28 cellular contexts compared by ENCODE assay signal in genomic region chr10:4170181-4170580, GRCh38.
"Had no signal": no experiment of that assay in that cellular context is flagged by ENCODE, and none has a peak within 500 bp of the region (broad histone marks: within the 10 kb centered on the region; RNA-seq: fewer than 3 reads in every experiment).

No MANE protein-coding gene starts in this region.

- H3K9me3 Mint-ChIP-seq: activated naive CD4-positive, alpha-beta T cell treated with anti-CD3 and anti-CD28 coated beads, Interleukin-2, amount 50 U/mL, for 24 hours had no signal

- H3K27me3 Mint-ChIP-seq: activated B cell treated with CpG ODN at 0.5 μM for 24 hours; activated CD4-positive, alpha-beta T cell treated with anti-CD3 and anti-CD28 coated beads, Interleukin-2, amount 10 ng/mL, durations not matched to agents 24 days and 14 days; activated CD8-positive, alpha-beta memory T cell treated with anti-CD3 and anti-CD28 coated beads, Interleukin-2, amount 10 ng/mL, durations not matched to agents 7 days and 5 days; activated naive CD4-positive, alpha-beta T cell treated with anti-CD3 and anti-CD28 coated beads, Interleukin-2, amount 50 U/mL, for 24 hours; activated T-cell treated with anti-CD3 and anti-CD28 coated beads, Interleukin-2, amount 50 U/mL, for 24 hours had no signal

- H3K4me3 ChIP-seq: K562, SK-N-MC had no signal

- FAIRE-seq: astrocyte, K562, TTC549 had no signal

- ATAC-seq: activated CD8-positive, alpha-beta memory T cell treated with anti-CD3 and anti-CD28 coated beads, Interleukin-2, amount 10 ng/mL, durations not matched to agents 7 days and 5 days; K562; T-cell had no signal

- H3K4me3 Mint-ChIP-seq: activated B cell treated with CpG ODN at 0.5 μM for 24 hours; activated CD4-positive, alpha-beta T cell treated with anti-CD3 and anti-CD28 coated beads, Interleukin-2, amount 10 ng/mL, durations not matched to agents 24 days and 14 days; activated CD8-positive, alpha-beta memory T cell treated with anti-CD3 and anti-CD28 coated beads, Interleukin-2, amount 10 ng/mL, durations not matched to agents 7 days and 5 days; activated naive CD4-positive, alpha-beta T cell treated with anti-CD3 and anti-CD28 coated beads, Interleukin-2, amount 50 U/mL, for 24 hours; activated T-cell treated with anti-CD3 and anti-CD28 coated beads, Interleukin-2, amount 50 U/mL, for 24 hours; activated T-helper 1 cell treated with anti-CD3 and anti-CD28 coated beads, Interleukin-12 subunit alpha, Interleukin-12 subunit beta, Interleukin-2, Interleukin-4 antibody, amounts not matched to agents 30 ng/mL and 10 ng/mL and 1 ng/mL, durations not matched to agents 14 hours and 24 hours and 36 hours; brain; T-cell had no signal

- H3K36me3 Mint-ChIP-seq: activated naive CD4-positive, alpha-beta T cell treated with anti-CD3 and anti-CD28 coated beads, Interleukin-2, amount 50 U/mL, for 24 hours had no signal

- H3K27ac Mint-ChIP-seq: activated B cell treated with CpG ODN at 0.5 μM for 24 hours; activated CD4-positive, alpha-beta T cell treated with anti-CD3 and anti-CD28 coated beads, Interleukin-2, amount 10 ng/mL, durations not matched to agents 24 days and 14 days; activated CD8-positive, alpha-beta memory T cell treated with anti-CD3 and anti-CD28 coated beads, Interleukin-2, amount 10 ng/mL, durations not matched to agents 7 days and 5 days; activated naive CD4-positive, alpha-beta T cell treated with anti-CD3 and anti-CD28 coated beads, Interleukin-2, amount 50 U/mL, for 24 hours; activated T-cell treated with anti-CD3 and anti-CD28 coated beads, Interleukin-2, amount 50 U/mL, for 24 hours; activated T-helper 1 cell treated with anti-CD3 and anti-CD28 coated beads, Interleukin-12 subunit alpha, Interleukin-12 subunit beta, Interleukin-2, Interleukin-4 antibody, amounts not matched to agents 30 ng/mL and 10 ng/mL and 1 ng/mL, durations not matched to agents 14 hours and 24 hours and 36 hours; brain; T-cell had no signal

- H3K4me1 Mint-ChIP-seq: activated CD4-positive, alpha-beta T cell treated with anti-CD3 and anti-CD28 coated beads, Interleukin-2, amount 10 ng/mL, durations not matched to agents 24 days and 14 days; activated CD8-positive, alpha-beta memory T cell treated with anti-CD3 and anti-CD28 coated beads, Interleukin-2, amount 10 ng/mL, durations not matched to agents 7 days and 5 days; activated naive CD4-positive, alpha-beta T cell treated with anti-CD3 and anti-CD28 coated beads, Interleukin-2, amount 50 U/mL, for 24 hours; T-cell had no signal

- H3K27ac ChIP-seq: SK-N-MC had no signal

- DNase-seq: activated B cell treated with CpG ODN at 0.5 μM for 24 hours; activated CD4-positive, alpha-beta T cell treated with anti-CD3 and anti-CD28 coated beads for 1 hour; activated CD4-positive, alpha-beta T cell treated with anti-CD3 and anti-CD28 coated beads, Interleukin-2, amount 10 ng/mL, durations not matched to agents 24 days and 14 days; activated CD4-positive, alpha-beta T cell treated with anti-CD3 and anti-CD28 coated beads, Interleukin-2, amount 50 U/mL, for 48 hours; activated CD8-positive, alpha-beta memory T cell treated with anti-CD3 and anti-CD28 coated beads, Interleukin-2, amount 10 ng/mL, durations not matched to agents 7 days and 5 days; activated effector memory CD4-positive, alpha-beta T cell treated with Interleukin-2 at 50 U/mL for 16 hours; activated naive CD4-positive, alpha-beta T cell; activated T-cell treated with anti-CD3 and anti-CD28 coated beads, Interleukin-2, amount 50 U/mL, for 24 hours; amygdala; Karpas-422; MM.1S; NCI-H1105; NCI-H1436; NCI-H1694 treated with DMSO at 0.1 percent for 48 hours; NCI-H2081; NCI-H510A treated with DMSO at 0.1 percent for 48 hours; NCI-H69; SIG-M5; T-cell; T-helper 2 cell; T1000 had no signal
